8 cellular contexts compared by ENCODE assay signal in genomic region chr18:79987566-79987965, GRCh38. TPM values are rescaled to one million over a fixed set of nuclear protein-coding genes. Genes with fewer than 3 reads are reported as not detected.
DNase-seq lines count a peak whose midpoint lies in the region; ATAC-seq and TF ChIP-seq lines count a peak whose summit lies in the region.

No MANE protein-coding gene starts in this region.

- no peaks in the 10 kb centered on the region for H3K9me3 Mint-ChIP-seq in HFFc6
- no peaks in the 10 kb centered on the region for H3K9me3 Mint-ChIP-seq in activated B cell treated with CpG ODN at 0.5 μM for 24 hours
- no peaks in the 10 kb centered on the region for H3K9me3 Mint-ChIP-seq in stimulated activated memory B cell treated with anti-CD40 and anti-IgM and Interleukin-4, amounts not matched to agents 10 μg/mL and 1 μg/mL and 100 μg/mL, for 72 hours

- CTCF ChIA-PET in activated B cell treated with CpG ODN at 0.5 μM for 24 hours (lab: Charles Lee), result no interaction called here

- no peaks in the 10 kb centered on the region for H3K9me3 ChIP-seq in iPS DF 6.9 (ENCODE audit: control insufficient read depth, insufficient read depth, low read length)

- H3K27me3 Mint-ChIP-seq in HFFc6 (ENCODE audit: insufficient read depth) (no peaks in the 10 kb centered on the region), activated B cell treated with CpG ODN at 0.5 μM for 24 hours (no peaks in the 10 kb centered on the region)
- H3K27me3 Mint-ChIP-seq in stimulated activated memory B cell treated with anti-CD40 and anti-IgM and Interleukin-4, amounts not matched to agents 10 μg/mL and 1 μg/mL and 100 μg/mL, for 72 hours, result no peaks in the 10 kb centered on the region

- H3K27ac Mint-ChIP-seq in HFFc6, result peak overlapping the region; percentile 74
- H3K27ac Mint-ChIP-seq in activated B cell treated with CpG ODN at 0.5 μM for 24 hours, result peak overlapping the region; percentile 77
- peak overlapping the region; percentile 91 for H3K27ac Mint-ChIP-seq in stimulated activated memory B cell treated with anti-CD40 and anti-IgM and Interleukin-4, amounts not matched to agents 10 μg/mL and 1 μg/mL and 100 μg/mL, for 72 hours

- H3K36me3 Mint-ChIP-seq in HFFc6 (ENCODE audit: low read depth) (peaks cover 9% of the 10 kb centered on the region; the same call in 1 of the 2 replicates), activated B cell treated with CpG ODN at 0.5 μM for 24 hours (ENCODE audit: low read depth) (peaks cover 34% of the 10 kb centered on the region)
- peaks cover 24% of the 10 kb centered on the region for H3K36me3 Mint-ChIP-seq in stimulated activated memory B cell treated with anti-CD40 and anti-IgM and Interleukin-4, amounts not matched to agents 10 μg/mL and 1 μg/mL and 100 μg/mL, for 72 hours

- H3K4me1 ChIP-seq in iPS DF 6.9 (ENCODE audit: control insufficient read depth, insufficient read depth, low read length), result no peaks in the 10 kb centered on the region

- no peak overlapping the region for H3K27ac ChIP-seq in iPS DF 6.9 (ENCODE audit: low read length)

- WGBS in iPS DF 6.9 (ENCODE audit: insufficient coverage, insufficient read length), result no CpG with 5 or more reads among the region's 6 CpGs

- peaks cover 24% of the 10 kb centered on the region for H3K4me1 Mint-ChIP-seq in HFFc6 (ENCODE audit: low read depth)
- H3K4me1 Mint-ChIP-seq in activated B cell treated with CpG ODN at 0.5 μM for 24 hours, result peaks cover 40% of the 10 kb centered on the region
- peaks cover 51% of the 10 kb centered on the region for H3K4me1 Mint-ChIP-seq in stimulated activated memory B cell treated with anti-CD40 and anti-IgM and Interleukin-4, amounts not matched to agents 10 μg/mL and 1 μg/mL and 100 μg/mL, for 72 hours

- H3K27me3 ChIP-seq in iPS DF 6.9 (ENCODE audit: control insufficient read depth, insufficient read depth, low read length), result no peaks in the 10 kb centered on the region

- ATAC-seq in activated B cell treated with CpG ODN at 0.5 μM for 24 hours (ENCODE audit: low read depth) (no peak), HG02798 (IDR thresholded peaks at IDR 0.05; ENCODE audit: poor library complexity, unreplicated experiment) (no peak)
- ATAC-seq in stimulated activated memory B cell treated with anti-CD40 and anti-IgM and Interleukin-4, amounts not matched to agents 10 μg/mL and 1 μg/mL and 100 μg/mL, for 72 hours, result no peak

- H3K4me3 ChIP-seq in iPS DF 6.9 (ENCODE audit: low read length), result peak overlapping the region; percentile 90; the same call in 1 of the 2 replicates

- H3K4me3 Mint-ChIP-seq in HFFc6 (peak overlapping the region; percentile 88), activated B cell treated with CpG ODN at 0.5 μM for 24 hours (peak overlapping the region; percentile 91)
- H3K4me3 Mint-ChIP-seq in stimulated activated memory B cell treated with anti-CD40 and anti-IgM and Interleukin-4, amounts not matched to agents 10 μg/mL and 1 μg/mL and 100 μg/mL, for 72 hours, result peak overlapping the region; percentile 80

- peaks cover 2% of the 10 kb centered on the region; the same call in 1 of the 2 replicates for H3K36me3 ChIP-seq in iPS DF 6.9 (ENCODE audit: control insufficient read depth, insufficient read depth, low read length)

- TF ChIP-seq CTCF in HFFc6 (IDR thresholded peaks at IDR 0.05), result no peak
- TF ChIP-seq CTCF in activated B cell treated with CpG ODN at 0.5 μM for 24 hours (IDR thresholded peaks at IDR 0.05), result no peak

- POLR2A ChIA-PET in activated B cell treated with CpG ODN at 0.5 μM for 24 hours (lab: Charles Lee), result interaction anchor here (0.6 to 5.1 kb wide), 12 partner anchors 10 to 307 kb away, joined by 3 to 48 read pairs (median 4); partner anchors contain the start of genes ADNP2, HSBP1L1, RBFA and SLC66A2

- DNase-seq in HFFc6 (peak; percentile 20), activated B cell treated with CpG ODN at 0.5 μM for 24 hours (no peak), iPS DF 6.9 (ENCODE audit: low read depth, low spot score) (no peak), NCI-H524 treated with DMSO at 0.1 percent for 48 hours (lab: John Stamatoyannopoulos, UW) (no peak), KG1 (lab: John Stamatoyannopoulos, UW) (no peak), SHP77 treated with DMSO at 0.1 percent for 48 hours (lab: John Stamatoyannopoulos, UW) (no peak)

- intact Hi-C loops in activated B cell treated with CpG ODN at 0.5 μM for 24 hours (cut with micrococcal nuclease), result loop anchor here (5.0 kb wide), 1 partner anchor 610 kb away; no protein-coding TSS in a partner anchor

RNA-seq across cellular contexts. Expression of gene TXNL4A, which starts 0.8 kb away (rescaled TPM):
- 100 to 1,000 TPM; 168 to 187 (median 174) TPM for total RNA-seq in HFFc6 (2021; fragmentation: NEBNext Ultra II Directional; extraction: Animal tissue kit (Norgen Biotek cat#: 25700))
- 94.7 and 96.9 TPM in 2 replicates for total RNA-seq in activated B cell treated with CpG ODN at 0.5 μM for 24 hours

RNA-seq across cellular contexts. Expression of gene HSBP1L1, which starts 23.1 kb away (rescaled TPM):
- 10 to 100 TPM; 20.7 to 25.6 (median 21.6) TPM for total RNA-seq in HFFc6 (2021; fragmentation: NEBNext Ultra II Directional; extraction: Animal tissue kit (Norgen Biotek cat#: 25700))
- 0.98 and 2.5 TPM in 2 replicates for total RNA-seq in activated B cell treated with CpG ODN at 0.5 μM for 24 hours

RNA-seq across cellular contexts. Expression of gene SLC66A2, which starts 36.1 kb away (rescaled TPM):
- 10 to 100 TPM; 26.6 to 41.2 (median 29.9) TPM for total RNA-seq in HFFc6 (2021; fragmentation: NEBNext Ultra II Directional; extraction: Animal tissue kit (Norgen Biotek cat#: 25700))
- total RNA-seq in activated B cell treated with CpG ODN at 0.5 μM for 24 hours, result 32.3 and 36.4 TPM in 2 replicates

RNA-seq across cellular contexts. Expression of gene RBFA, which starts 46.7 kb away (rescaled TPM):
- 10 to 100 TPM; 24.8 to 28.4 (median 27.2) TPM for total RNA-seq in HFFc6 (2021; fragmentation: NEBNext Ultra II Directional; extraction: Animal tissue kit (Norgen Biotek cat#: 25700))
- total RNA-seq in activated B cell treated with CpG ODN at 0.5 μM for 24 hours, result 21.6 and 23.3 TPM in 2 replicates
